Comparison of ENCODE assay signal across 1 cellular context in the genomic region with DNA sequence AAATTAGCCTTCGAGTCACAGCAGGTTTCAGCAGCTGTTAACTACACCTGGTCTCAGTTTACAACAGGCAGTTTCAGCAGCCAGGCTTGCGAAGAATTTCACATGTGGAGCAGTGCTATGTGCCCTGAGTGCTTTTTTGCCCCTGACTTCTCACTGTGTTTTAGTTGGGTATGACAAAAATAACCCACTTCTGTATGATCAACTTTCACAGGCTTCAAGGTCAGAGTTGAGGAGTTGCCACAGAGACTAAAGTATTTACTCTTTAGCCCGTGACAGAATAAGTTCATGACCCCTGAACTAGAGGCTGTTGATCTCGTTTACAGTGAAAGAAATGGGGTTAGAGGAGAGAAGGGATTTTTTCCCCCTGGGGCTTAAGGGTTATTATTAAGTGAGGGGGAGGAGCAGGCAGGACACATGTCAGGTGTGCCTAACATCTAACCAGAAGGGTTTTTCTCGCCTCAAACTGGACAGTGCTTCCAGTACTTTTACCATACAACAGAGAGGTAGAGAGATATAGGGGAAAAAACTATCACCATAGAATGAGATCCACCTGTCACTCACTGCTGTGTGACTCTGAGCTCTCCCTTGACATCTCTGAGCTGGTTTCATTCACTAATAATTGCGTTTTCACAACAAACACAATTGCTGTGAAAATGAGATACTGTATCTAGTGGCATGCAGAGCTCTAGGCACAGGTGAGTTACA.
TF ChIP-seq lines count a peak whose summit lies in the region.

No MANE protein-coding gene starts in this region.

TF ChIP-seq in K562, 482 proteins besides CTCF, POLR2A, EP300 and RAD21 (continued from another document):
- TF ChIP-seq, protein P1, sequence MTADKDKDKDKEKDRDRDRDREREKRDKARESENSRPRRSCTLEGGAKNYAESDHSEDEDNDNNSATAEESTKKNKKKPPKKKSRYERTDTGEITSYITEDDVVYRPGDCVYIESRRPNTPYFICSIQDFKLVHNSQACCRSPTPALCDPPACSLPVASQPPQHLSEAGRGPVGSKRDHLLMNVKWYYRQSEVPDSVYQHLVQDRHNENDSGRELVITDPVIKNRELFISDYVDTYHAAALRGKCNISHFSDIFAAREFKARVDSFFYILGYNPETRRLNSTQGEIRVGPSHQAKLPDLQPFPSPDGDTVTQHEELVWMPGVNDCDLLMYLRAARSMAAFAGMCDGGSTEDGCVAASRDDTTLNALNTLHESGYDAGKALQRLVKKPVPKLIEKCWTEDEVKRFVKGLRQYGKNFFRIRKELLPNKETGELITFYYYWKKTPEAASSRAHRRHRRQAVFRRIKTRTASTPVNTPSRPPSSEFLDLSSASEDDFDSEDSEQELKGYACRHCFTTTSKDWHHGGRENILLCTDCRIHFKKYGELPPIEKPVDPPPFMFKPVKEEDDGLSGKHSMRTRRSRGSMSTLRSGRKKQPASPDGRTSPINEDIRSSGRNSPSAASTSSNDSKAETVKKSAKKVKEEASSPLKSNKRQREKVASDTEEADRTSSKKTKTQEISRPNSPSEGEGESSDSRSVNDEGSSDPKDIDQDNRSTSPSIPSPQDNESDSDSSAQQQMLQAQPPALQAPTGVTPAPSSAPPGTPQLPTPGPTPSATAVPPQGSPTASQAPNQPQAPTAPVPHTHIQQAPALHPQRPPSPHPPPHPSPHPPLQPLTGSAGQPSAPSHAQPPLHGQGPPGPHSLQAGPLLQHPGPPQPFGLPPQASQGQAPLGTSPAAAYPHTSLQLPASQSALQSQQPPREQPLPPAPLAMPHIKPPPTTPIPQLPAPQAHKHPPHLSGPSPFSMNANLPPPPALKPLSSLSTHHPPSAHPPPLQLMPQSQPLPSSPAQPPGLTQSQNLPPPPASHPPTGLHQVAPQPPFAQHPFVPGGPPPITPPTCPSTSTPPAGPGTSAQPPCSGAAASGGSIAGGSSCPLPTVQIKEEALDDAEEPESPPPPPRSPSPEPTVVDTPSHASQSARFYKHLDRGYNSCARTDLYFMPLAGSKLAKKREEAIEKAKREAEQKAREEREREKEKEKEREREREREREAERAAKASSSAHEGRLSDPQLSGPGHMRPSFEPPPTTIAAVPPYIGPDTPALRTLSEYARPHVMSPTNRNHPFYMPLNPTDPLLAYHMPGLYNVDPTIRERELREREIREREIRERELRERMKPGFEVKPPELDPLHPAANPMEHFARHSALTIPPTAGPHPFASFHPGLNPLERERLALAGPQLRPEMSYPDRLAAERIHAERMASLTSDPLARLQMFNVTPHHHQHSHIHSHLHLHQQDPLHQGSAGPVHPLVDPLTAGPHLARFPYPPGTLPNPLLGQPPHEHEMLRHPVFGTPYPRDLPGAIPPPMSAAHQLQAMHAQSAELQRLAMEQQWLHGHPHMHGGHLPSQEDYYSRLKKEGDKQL (CRISPR knock-in tag; IDR thresholded peaks at IDR 0.05; ENCODE audit: borderline replicate concordance), result no peak
- no peak for TF ChIP-seq PRMT5 (CRISPR knock-in tag; IDR thresholded peaks at IDR 0.05)
- no peak for TF ChIP-seq MCM2 (IDR thresholded peaks at IDR 0.05; ENCODE audit: low read depth)
- TF ChIP-seq CAMTA2 (CRISPR knock-in tag; conservative IDR thresholded peaks at IDR 0.05), result no peak
- TF ChIP-seq IFI16 (CRISPR knock-in tag; IDR thresholded peaks at IDR 0.05), result no peak
- TF ChIP-seq KDM2B (CRISPR knock-in tag; IDR thresholded peaks at IDR 0.05), result no peak
- peak; percentile 30 for TF ChIP-seq ZFP36 (IDR thresholded peaks at IDR 0.05; ENCODE audit: low read depth, low read length, partially characterized antibody)
- TF ChIP-seq TEAD2 (tag; IDR thresholded peaks at IDR 0.05), result no peak
- TF ChIP-seq, protein P2, sequence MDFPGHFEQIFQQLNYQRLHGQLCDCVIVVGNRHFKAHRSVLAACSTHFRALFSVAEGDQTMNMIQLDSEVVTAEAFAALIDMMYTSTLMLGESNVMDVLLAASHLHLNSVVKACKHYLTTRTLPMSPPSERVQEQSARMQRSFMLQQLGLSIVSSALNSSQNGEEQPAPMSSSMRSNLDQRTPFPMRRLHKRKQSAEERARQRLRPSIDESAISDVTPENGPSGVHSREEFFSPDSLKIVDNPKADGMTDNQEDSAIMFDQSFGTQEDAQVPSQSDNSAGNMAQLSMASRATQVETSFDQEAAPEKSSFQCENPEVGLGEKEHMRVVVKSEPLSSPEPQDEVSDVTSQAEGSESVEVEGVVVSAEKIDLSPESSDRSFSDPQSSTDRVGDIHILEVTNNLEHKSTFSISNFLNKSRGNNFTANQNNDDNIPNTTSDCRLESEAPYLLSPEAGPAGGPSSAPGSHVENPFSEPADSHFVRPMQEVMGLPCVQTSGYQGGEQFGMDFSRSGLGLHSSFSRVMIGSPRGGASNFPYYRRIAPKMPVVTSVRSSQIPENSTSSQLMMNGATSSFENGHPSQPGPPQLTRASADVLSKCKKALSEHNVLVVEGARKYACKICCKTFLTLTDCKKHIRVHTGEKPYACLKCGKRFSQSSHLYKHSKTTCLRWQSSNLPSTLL (IDR thresholded peaks at IDR 0.05), result no peak
- TF ChIP-seq NR2C1 (IDR thresholded peaks at IDR 0.05), result no peak
- TF ChIP-seq NR2C1 (tag; IDR thresholded peaks at IDR 0.05), result no peak
- TF ChIP-seq, protein P3, sequence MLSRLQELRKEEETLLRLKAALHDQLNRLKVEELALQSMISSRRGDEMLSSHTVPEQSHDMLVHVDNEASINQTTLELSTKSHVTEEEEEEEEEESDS (CRISPR knock-in tag; IDR thresholded peaks at IDR 0.05), result no peak
- TF ChIP-seq, protein P4, sequence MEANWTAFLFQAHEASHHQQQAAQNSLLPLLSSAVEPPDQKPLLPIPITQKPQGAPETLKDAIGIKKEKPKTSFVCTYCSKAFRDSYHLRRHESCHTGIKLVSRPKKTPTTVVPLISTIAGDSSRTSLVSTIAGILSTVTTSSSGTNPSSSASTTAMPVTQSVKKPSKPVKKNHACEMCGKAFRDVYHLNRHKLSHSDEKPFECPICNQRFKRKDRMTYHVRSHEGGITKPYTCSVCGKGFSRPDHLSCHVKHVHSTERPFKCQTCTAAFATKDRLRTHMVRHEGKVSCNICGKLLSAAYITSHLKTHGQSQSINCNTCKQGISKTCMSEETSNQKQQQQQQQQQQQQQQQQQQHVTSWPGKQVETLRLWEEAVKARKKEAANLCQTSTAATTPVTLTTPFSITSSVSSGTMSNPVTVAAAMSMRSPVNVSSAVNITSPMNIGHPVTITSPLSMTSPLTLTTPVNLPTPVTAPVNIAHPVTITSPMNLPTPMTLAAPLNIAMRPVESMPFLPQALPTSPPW (CRISPR knock-in tag; IDR thresholded peaks at IDR 0.05), result no peak
- TF ChIP-seq BCOR (IDR thresholded peaks at IDR 0.05), result peak; percentile 42; the same call in 1 of the 2 replicates
- TF ChIP-seq, protein P5, sequence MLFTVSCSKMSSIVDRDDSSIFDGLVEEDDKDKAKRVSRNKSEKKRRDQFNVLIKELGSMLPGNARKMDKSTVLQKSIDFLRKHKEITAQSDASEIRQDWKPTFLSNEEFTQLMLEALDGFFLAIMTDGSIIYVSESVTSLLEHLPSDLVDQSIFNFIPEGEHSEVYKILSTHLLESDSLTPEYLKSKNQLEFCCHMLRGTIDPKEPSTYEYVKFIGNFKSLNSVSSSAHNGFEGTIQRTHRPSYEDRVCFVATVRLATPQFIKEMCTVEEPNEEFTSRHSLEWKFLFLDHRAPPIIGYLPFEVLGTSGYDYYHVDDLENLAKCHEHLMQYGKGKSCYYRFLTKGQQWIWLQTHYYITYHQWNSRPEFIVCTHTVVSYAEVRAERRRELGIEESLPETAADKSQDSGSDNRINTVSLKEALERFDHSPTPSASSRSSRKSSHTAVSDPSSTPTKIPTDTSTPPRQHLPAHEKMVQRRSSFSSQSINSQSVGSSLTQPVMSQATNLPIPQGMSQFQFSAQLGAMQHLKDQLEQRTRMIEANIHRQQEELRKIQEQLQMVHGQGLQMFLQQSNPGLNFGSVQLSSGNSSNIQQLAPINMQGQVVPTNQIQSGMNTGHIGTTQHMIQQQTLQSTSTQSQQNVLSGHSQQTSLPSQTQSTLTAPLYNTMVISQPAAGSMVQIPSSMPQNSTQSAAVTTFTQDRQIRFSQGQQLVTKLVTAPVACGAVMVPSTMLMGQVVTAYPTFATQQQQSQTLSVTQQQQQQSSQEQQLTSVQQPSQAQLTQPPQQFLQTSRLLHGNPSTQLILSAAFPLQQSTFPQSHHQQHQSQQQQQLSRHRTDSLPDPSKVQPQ (CRISPR knock-in tag; IDR thresholded peaks at IDR 0.05; ENCODE audit: borderline replicate concordance), result no peak
